In genomic region chr21:31780944-31781343, GRCh38 we compare ENCODE assay signal across 1 cellular context.
TF ChIP-seq lines count a peak whose summit lies in the region.

No MANE protein-coding gene starts in this region.

TF ChIP-seq in WTC11, 78 proteins besides CTCF, POLR2A, EP300 and RAD21 (continued from another document):
- no peak for TF ChIP-seq E2F5 (CRISPR knock-in tag; IDR thresholded peaks at IDR 0.05)
- no peak for TF ChIP-seq ATF3 (CRISPR knock-in tag; conservative IDR thresholded peaks at IDR 0.05)
- no peak for TF ChIP-seq FOXP1 (CRISPR knock-in tag; IDR thresholded peaks at IDR 0.05; ENCODE audit: borderline replicate concordance)
